15 cellular contexts compared by ENCODE assay signal in genomic region chr10:73898730-73899400, GRCh38. TPM values are rescaled to one million over a fixed set of nuclear protein-coding genes. Genes with fewer than 3 reads are reported as not detected.
DNase-seq lines count a peak whose midpoint lies in the region; ATAC-seq, FAIRE-seq and TF ChIP-seq lines count a peak whose summit lies in the region.
"Had no signal": no experiment of that assay in that cellular context is flagged by ENCODE, and none has a peak within 500 bp of the region (broad histone marks: within the 10 kb centered on the region; RNA-seq: fewer than 3 reads in every experiment).

No MANE protein-coding gene starts in this region.

- no peaks in the 10 kb centered on the region for H3K79me2 ChIP-seq in K562 (ENCODE audit: control insufficient read depth, insufficient read depth, low read length)

- peak overlapping the region; percentile 46 to 82 for H2BK12ac ChIP-seq in mesenchymal stem cell (ENCODE audit: low read length in 2 of 2)

- WGBS in K562 (ENCODE audit: insufficient coverage, low coverage, missing lambda C conversion rate), result 33% methylated on average over 2 of the region's 2 CpGs
- 0% methylated on average over 2 of the region's 2 CpGs for WGBS in mesenchymal stem cell

- CTCF ChIA-PET in MCF 10A (lab: Yijun Ruan, JAX), result interaction anchor here (0.6 to 1.7 kb wide), 6 partner anchors 10 to 45 kb away, joined by 3 to 6 read pairs (median 4); no protein-coding TSS in a partner anchor
- CTCF ChIA-PET in K562 (lab: Yijun Ruan, JAX; ENCODE audit: low intra/inter-chr PET ratio), result no interaction called here

- BruUV-seq in MCF 10A (replicated peaks; lab: Mats Ljungman, UMichigan), result no TSS peak
- no TSS peak for BruUV-seq in K562 (replicated peaks; lab: Mats Ljungman, UMichigan)

- peak overlapping the region; percentile 28 for H2AFZ ChIP-seq in K562 (ENCODE audit: low read depth, low read length)
- H2AFZ ChIP-seq in mesenchymal stem cell (ENCODE audit: low read depth, low read length), result no peak overlapping the region

- H3K4me3 Mint-ChIP-seq in MCF 10A (ENCODE audit: unreplicated experiment), result no peak overlapping the region
- no peak overlapping the region for H3K4me3 Mint-ChIP-seq in stimulated activated naive B cell treated with anti-CD40 and anti-IgM and Interleukin-4, amounts not matched to agents 10 μg/mL and 1 μg/mL and 100 μg/mL, for 72 hours

- H3K23ac ChIP-seq in mesenchymal stem cell (ENCODE audit: low read length in 2 of 2), result no peak overlapping the region

- peak overlapping the region; percentile 44 for H2BK120ac ChIP-seq in mesenchymal stem cell (ENCODE audit: low read depth, low read length)

- no peak overlapping the region for H3K14ac ChIP-seq in mesenchymal stem cell (ENCODE audit: low read length in 2 of 2)

- H3K4me1 ChIP-seq in breast epithelium (no peaks in the 10 kb centered on the region), K562 (replicated peaks in 1 of 2; ENCODE audit: control insufficient read depth in 2 of 2, insufficient read depth in 2 of 2, low read length in 2 of 2) (peaks cover 5 to 11% of the 10 kb centered on the region in 2 experiments; a peak in 4 of 5 replicates), mesenchymal stem cell (ENCODE audit: control insufficient read depth, insufficient read depth, low read depth, low read length) (peaks cover 17% of the 10 kb centered on the region)
- H3K4me1 ChIP-seq: uterus had no signal

- no peak for TF ChIP-seq EP300 in K562 (IDR thresholded peaks at IDR 0.05; ENCODE audit: low read length)

- TF ChIP-seq POLR2A in breast epithelium (IDR thresholded peaks at IDR 0.05) (no peak), K562 (conservative IDR thresholded peaks at IDR 0.05) (no peak)

- H3K27ac ChIP-seq in breast epithelium (peak overlapping the region in 1 of 2 donors; percentile 6), K562 (ENCODE audit: extremely low read depth, low read depth, low read length) (no peak overlapping the region), mesenchymal stem cell (ENCODE audit: low read length, poor library complexity, severe bottlenecking) (peak overlapping the region; percentile 71)
- H3K27ac ChIP-seq: dorsolateral prefrontal cortex, uterus had no signal

- peaks cover 21% of the 10 kb centered on the region for H3K4me1 Mint-ChIP-seq in MCF 10A (ENCODE audit: insufficient read depth, unreplicated experiment)
- peaks cover 2 to 16% of the 10 kb centered on the region in 2 donors for H3K4me1 Mint-ChIP-seq in stimulated activated naive B cell treated with anti-CD40 and anti-IgM and Interleukin-4, amounts not matched to agents 10 μg/mL and 1 μg/mL and 100 μg/mL, for 72 hours

- no peaks in the 10 kb centered on the region for H3K9me3 Mint-ChIP-seq in MCF 10A (ENCODE audit: unreplicated experiment)
- no peaks in the 10 kb centered on the region for H3K9me3 Mint-ChIP-seq in stimulated activated naive B cell treated with anti-CD40 and anti-IgM and Interleukin-4, amounts not matched to agents 10 μg/mL and 1 μg/mL and 100 μg/mL, for 72 hours

- no peaks in the 10 kb centered on the region for H3K27me3 Mint-ChIP-seq in MCF 10A (ENCODE audit: insufficient read depth, unreplicated experiment)
- peaks cover 0 to 5% of the 10 kb centered on the region in 2 donors for H3K27me3 Mint-ChIP-seq in stimulated activated naive B cell treated with anti-CD40 and anti-IgM and Interleukin-4, amounts not matched to agents 10 μg/mL and 1 μg/mL and 100 μg/mL, for 72 hours

- H3K18ac ChIP-seq in mesenchymal stem cell (ENCODE audit: low read depth in 1 of 2, low read length in 2 of 2), result peak overlapping the region; percentile 30 to 67

- DNase-seq in MCF 10A (ENCODE audit: unreplicated experiment) (no peak), breast epithelium (ENCODE audit: low spot score in 2 of 2) (no peak), K562 (ENCODE audit: extremely low read depth in 1 of 4, low spot score in 3 of 4) (no peak), mesenchymal stem cell (peak; percentile 81), GM13976 (ENCODE audit: low spot score) (no peak), NCI-H146 (lab: John Stamatoyannopoulos, UW) (no peak), NCI-H1694 treated with DMSO at 0.1 percent for 48 hours (lab: John Stamatoyannopoulos, UW) (no peak)
- DNase-seq in stimulated activated naive B cell treated with anti-CD40 and anti-IgM and Interleukin-4, amounts not matched to agents 10 μg/mL and 1 μg/mL and 100 μg/mL, for 72 hours, result no peak
- DNase-seq: activated effector memory CD4-positive, alpha-beta T cell treated with anti-CD3 and anti-CD28 coated beads, Interleukin-2, amount 50 U/mL, for 16 hours; dorsolateral prefrontal cortex; NCI-H1105 treated with DMSO at 0.1 percent for 48 hours; stimulated activated CD4-positive, alpha-beta T cell treated with anti-CD3 and anti-CD28 coated beads, Interleukin-4, amount 100 ng/mL, for 24 hours; uterus had no signal

- H2AK5ac ChIP-seq in mesenchymal stem cell (ENCODE audit: low read length, severe bottlenecking), result peak overlapping the region; percentile 80

- FAIRE-seq in K562 (lab: Jason Lieb, UNC), result no peak
- FAIRE-seq: A204.1 had no signal

- H4K91ac ChIP-seq in mesenchymal stem cell (ENCODE audit: low read length), result peak overlapping the region; percentile 48

- POLR2A ChIA-PET in MCF 10A (lab: Yijun Ruan, JAX), result interaction anchor here (0.6 to 1.5 kb wide), 6 partner anchors 9 to 267 kb away, joined by 3 to 9 read pairs (median 4); partner anchors contain the start of gene PLAU
- POLR2A ChIA-PET in K562 (lab: Yijun Ruan, JAX), result interaction anchor here (0.6 to 2.8 kb wide), 5 partner anchors 10 to 117 kb away, joined by 3 to 12 read pairs (median 7); partner anchors contain the start of gene CHCHD1

- H3K9ac ChIP-seq in K562 (ENCODE audit: insufficient read depth in 1 of 2, low read depth in 2 of 2, low read length in 2 of 2) (no peak overlapping the region), mesenchymal stem cell (ENCODE audit: low read length) (peak overlapping the region; percentile 7)

- peak overlapping the region; percentile 16 for H4K8ac ChIP-seq in mesenchymal stem cell (ENCODE audit: low read length)

- no peak for ATAC-seq in K562
- ATAC-seq in stimulated activated naive B cell treated with anti-CD40 and anti-IgM and Interleukin-4, amounts not matched to agents 10 μg/mL and 1 μg/mL and 100 μg/mL, for 72 hours (replicated peaks), result no peak

- H3K4me3 ChIP-seq in breast epithelium (no peak overlapping the region), K562 (no peak overlapping the region), mesenchymal stem cell (ENCODE audit: insufficient read depth in 1 of 2, low read depth in 1 of 2, low read length in 2 of 2) (no peak overlapping the region)
- H3K4me3 ChIP-seq: dorsolateral prefrontal cortex, uterus had no signal

- in situ Hi-C loops in K562 (cut with MboI) (no loop called here), GM13976 (cut with MboI; ENCODE audit: low sequenced_read_pairs, unreplicated experiment) (loop anchor here (25.0 kb wide), 1 partner anchor 188 kb away; no protein-coding TSS in a partner anchor)

- H3K4ac ChIP-seq in mesenchymal stem cell (ENCODE audit: low read depth in 1 of 2, low read length in 2 of 2), result peak overlapping the region in 1 of 2 experiments; percentile 54

- TF ChIP-seq RAD21 in K562 (CRISPR knock-in tag; conservative IDR thresholded peaks at IDR 0.05 in 1 of 2, IDR thresholded peaks at IDR 0.05 in 1 of 2), result no peak

- no peak overlapping the region for H3K4me2 ChIP-seq in K562 (ENCODE audit: insufficient read depth, low read length)
- no peak overlapping the region for H3K4me2 ChIP-seq in mesenchymal stem cell (ENCODE audit: low read length, poor library complexity, severe bottlenecking)

- no peaks in the 10 kb centered on the region for H3K9me1 ChIP-seq in K562 (ENCODE audit: control insufficient read depth, insufficient read depth, low read length)

- H3K36me3 ChIP-seq in breast epithelium (no peaks in the 10 kb centered on the region), K562 (ENCODE audit: control insufficient read depth, insufficient read depth, low read length) (no peaks in the 10 kb centered on the region), mesenchymal stem cell (ENCODE audit: control insufficient read depth in 1 of 2, insufficient read depth in 2 of 2, low read depth in 1 of 2, low read length in 2 of 2) (no peaks in the 10 kb centered on the region)
- H3K36me3 ChIP-seq: uterus had no signal

- H2BK15ac ChIP-seq in mesenchymal stem cell (ENCODE audit: low read depth, poor library complexity, severe bottlenecking), result no peak overlapping the region

- no peaks in the 10 kb centered on the region for H3K79me1 ChIP-seq in mesenchymal stem cell (replicated peaks; ENCODE audit: low read length, poor library complexity, severe bottlenecking)

- H3K27me3 ChIP-seq in breast epithelium (no peaks in the 10 kb centered on the region), K562 (ENCODE audit: control insufficient read depth in 2 of 2, insufficient read depth in 2 of 2, low read length in 2 of 2) (no peaks in the 10 kb centered on the region), mesenchymal stem cell (ENCODE audit: control insufficient read depth in 1 of 2, insufficient read depth in 1 of 2, low read length in 2 of 2) (no peaks in the 10 kb centered on the region)
- H3K27me3 ChIP-seq: uterus had no signal

- H4K20me1 ChIP-seq in K562 (replicated peaks; ENCODE audit: control insufficient read depth, insufficient read depth, low read length), result no peaks in the 10 kb centered on the region

- TF ChIP-seq CTCF in MCF 10A (IDR thresholded peaks at IDR 0.05; ENCODE audit: unreplicated experiment) (no peak), breast epithelium (IDR thresholded peaks at IDR 0.05) (no peak), K562 (IDR thresholded peaks at IDR 0.05 in 2 of 3, conservative IDR thresholded peaks at IDR 0.05 in 1 of 3; ENCODE audit: insufficient read depth in 2 of 3, low read depth in 1 of 3, low read length in 3 of 3) (no peak), GM13976 (IDR thresholded peaks at IDR 0.05; ENCODE audit: borderline replicate concordance, control extremely low read depth, extremely low read depth, insufficient read depth, missing control alignments) (no peak)

- H3K9me3 ChIP-seq in breast epithelium (no peaks in the 10 kb centered on the region), K562 (replicated peaks; ENCODE audit: control insufficient read depth, insufficient read depth, low read depth, low read length) (no peaks in the 10 kb centered on the region), mesenchymal stem cell (ENCODE audit: control insufficient read depth, low read length) (no peaks in the 10 kb centered on the region)
- H3K9me3 ChIP-seq: Caco-2, uterus had no signal

- intact Hi-C loops in MCF 10A (cut with micrococcal nuclease), result no loop called here
- intact Hi-C loops in breast epithelium (cut with DNase I; ENCODE audit: low total_unique reads), result no loop called here
- intact Hi-C loops in K562 (cut with micrococcal nuclease), result no loop called here

- no peaks in the 10 kb centered on the region for H3K36me3 Mint-ChIP-seq in MCF 10A (ENCODE audit: insufficient read depth, unreplicated experiment)
- no peaks in the 10 kb centered on the region for H3K36me3 Mint-ChIP-seq in stimulated activated naive B cell treated with anti-CD40 and anti-IgM and Interleukin-4, amounts not matched to agents 10 μg/mL and 1 μg/mL and 100 μg/mL, for 72 hours

- peak overlapping the region; percentile 32 for H3K27ac Mint-ChIP-seq in MCF 10A (ENCODE audit: low read depth, unreplicated experiment)
- peak overlapping the region; percentile 20 for H3K27ac Mint-ChIP-seq in stimulated activated naive B cell treated with anti-CD40 and anti-IgM and Interleukin-4, amounts not matched to agents 10 μg/mL and 1 μg/mL and 100 μg/mL, for 72 hours

- H2BK5ac ChIP-seq in mesenchymal stem cell (ENCODE audit: low read depth, low read length, poor library complexity, severe bottlenecking), result no peak overlapping the region

RNA-seq across cellular contexts. Expression of gene PLAU, which starts 12.1 kb away (rescaled TPM):
- total RNA-seq in MCF 10A (2022) (17.3 and 30.6 TPM in 2 replicates), breast epithelium (10 to 100 TPM in 1 of 3 donors, 1 to 10 TPM in 2; 4.2 to 11.0 (median 5.2) TPM), K562 (2014; rRNA removed) (2.1 and 2.9 TPM in 2 replicates), K562 (2014; rRNA removed; fragmentation: Illumina TruSeq; extraction: Trizol) (3.2 and 3.3 TPM in 2 replicates), K562 (2015; rRNA removed; fragmentation: Illumina TruSeq; extraction: Trizol) (16.9 and 17.5 TPM in 2 replicates), K562 (2021) (4.1 and 4.4 TPM in 2 replicates)
- total RNA-seq in K562 (2011; cell fraction: chromatin; rRNA removed; ENCODE audit: low replicate concordance), result 2.8 and 5.6 TPM in 2 replicates
- 4.2 and 6.7 TPM in 2 replicates for total RNA-seq in K562 (2011; cell fraction: nucleolus; rRNA removed)
- 4.4 and 4.9 TPM in 2 replicates for total RNA-seq in K562 (2011; cell fraction: nucleoplasm; rRNA removed)
- polyA plus RNA-seq in K562 (2011; rRNA removed) (3.4 and 5.8 TPM in 2 replicates), K562 (2014; fragmentation: Illumina TruSeq; extraction: Trizol) (4.6 and 4.9 TPM in 2 replicates), K562 (2014; fragmentation: Nextera tagmentation; extraction: Ambion mirVana) (1 to 10 TPM; 2.3 to 2.5 TPM), K562 (2014; rRNA removed) (2.6 and 4.2 TPM in 2 replicates)
- 3.7 and 8.0 TPM in 2 replicates for polyA plus RNA-seq in K562 (2011; cell fraction: cytosol; rRNA removed)
- 11.6 and 17.7 TPM in 2 replicates for polyA plus RNA-seq in K562 (2011; cell fraction: nucleus; rRNA removed)
- polyA plus RNA-seq in K562 (2012), result 11.2 and 47.9 TPM in 2 replicates
- polyA minus RNA-seq in K562 (2011; rRNA and poly(A)+ RNA removed), result 2.6 and 3.6 TPM in 2 replicates
- 1.6 and 4.6 TPM in 2 replicates for polyA minus RNA-seq in K562 (2011; cell fraction: cytosol; rRNA and poly(A)+ RNA removed)
- polyA minus RNA-seq in K562 (2011; cell fraction: nucleus; rRNA and poly(A)+ RNA removed), result 1.6 and 3.4 TPM in 2 replicates
- 1,126 TPM for polyA plus RNA-seq in mesenchymal stem cell (2013, experiment 1 of 2)
- polyA plus RNA-seq in mesenchymal stem cell (2013, experiment 2 of 2), result 1,146 TPM

RNA-seq across cellular contexts. Expression of gene CAMK2G, which starts 24.5 kb away (rescaled TPM):
- total RNA-seq in MCF 10A (2022) (10.9 and 13.7 TPM in 2 replicates), breast epithelium (10 to 100 TPM; 22.6 to 28.0 (median 27.2) TPM), K562 (2014; rRNA removed) (23.4 and 26.7 TPM in 2 replicates), K562 (2014; rRNA removed; fragmentation: Illumina TruSeq; extraction: Trizol) (22.3 and 25.1 TPM in 2 replicates), K562 (2015; rRNA removed; fragmentation: Illumina TruSeq; extraction: Trizol) (32.2 and 33.2 TPM in 2 replicates), K562 (2021) (29.5 and 32.6 TPM in 2 replicates)
- 79.9 and 93.7 TPM in 2 replicates for total RNA-seq in K562 (2011; cell fraction: chromatin; rRNA removed; ENCODE audit: low replicate concordance)
- total RNA-seq in K562 (2011; cell fraction: nucleolus; rRNA removed), result 44.9 and 53.3 TPM in 2 replicates
- 65.0 and 92.5 TPM in 2 replicates for total RNA-seq in K562 (2011; cell fraction: nucleoplasm; rRNA removed)
- polyA plus RNA-seq in K562 (2011; rRNA removed) (37.5 and 41.6 TPM in 2 replicates), K562 (2014; fragmentation: Illumina TruSeq; extraction: Trizol) (35.5 and 37.9 TPM in 2 replicates), K562 (2014; fragmentation: Nextera tagmentation; extraction: Ambion mirVana) (10 to 100 TPM in 1 of 2 experiments, 1 to 10 TPM in 1; 9.0 to 10.4 TPM), K562 (2014; rRNA removed) (36.2 and 37.2 TPM in 2 replicates)
- polyA plus RNA-seq in K562 (2011; cell fraction: cytosol; rRNA removed), result 33.0 and 39.7 TPM in 2 replicates
- polyA plus RNA-seq in K562 (2011; cell fraction: nucleus; rRNA removed), result 69.4 and 73.5 TPM in 2 replicates
- 27.5 and 30.5 TPM in 2 replicates for polyA plus RNA-seq in K562 (2012)
- 31.1 and 31.9 TPM in 2 replicates for polyA minus RNA-seq in K562 (2011; rRNA and poly(A)+ RNA removed)
- 18.9 and 20.7 TPM in 2 replicates for polyA minus RNA-seq in K562 (2011; cell fraction: cytosol; rRNA and poly(A)+ RNA removed)
- 25.0 and 38.0 TPM in 2 replicates for polyA minus RNA-seq in K562 (2011; cell fraction: nucleus; rRNA and poly(A)+ RNA removed)
- 17.2 TPM for polyA plus RNA-seq in mesenchymal stem cell (2013, experiment 1 of 2)
- 16.4 TPM for polyA plus RNA-seq in mesenchymal stem cell (2013, experiment 2 of 2)
